Comparison of ENCODE assay signal across 4 cellular contexts in the genomic region with DNA sequence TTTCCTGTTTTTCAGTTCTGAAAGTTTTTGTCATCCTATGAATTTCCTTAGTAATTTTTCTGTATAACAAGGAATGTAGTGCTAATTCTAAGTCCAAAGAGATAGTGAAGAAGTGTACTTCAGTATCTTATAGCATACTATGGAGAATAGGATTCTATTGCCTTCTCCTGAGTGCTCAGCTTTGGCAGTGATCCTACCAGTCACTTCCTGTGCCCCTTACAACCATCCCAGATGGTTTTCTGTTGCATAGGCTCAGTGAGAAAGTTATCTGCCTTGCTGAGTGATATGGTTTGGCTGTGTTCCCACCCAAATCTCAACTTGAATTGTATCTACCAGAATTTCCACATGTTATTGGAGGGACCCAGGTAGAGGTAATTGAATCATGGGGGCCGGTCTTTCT. TPM values are rescaled to one million over a fixed set of nuclear protein-coding genes. Genes with fewer than 3 reads are reported as not detected.
"Had no signal": no experiment of that assay in that cellular context is flagged by ENCODE, and none has a peak within 500 bp of the region (broad histone marks: within the 10 kb centered on the region; RNA-seq: fewer than 3 reads in every experiment).

No MANE protein-coding gene starts in this region.

RNA-seq across cellular contexts. Expression of a gene that starts 0.6 kb away (rescaled TPM):
- total RNA-seq: H4, HFFc6, IMR-90, K562 had no signal
- polyA plus RNA-seq: IMR-90, K562 had no signal

RNA-seq across cellular contexts. Expression of a gene that starts 17.0 kb away (rescaled TPM):
- total RNA-seq: H4, HFFc6, IMR-90, K562 had no signal
- polyA plus RNA-seq: IMR-90, K562 had no signal

RNA-seq across cellular contexts. Expression of a gene that starts 57.6 kb away (rescaled TPM):
- total RNA-seq: H4, HFFc6, IMR-90, K562 had no signal
- polyA plus RNA-seq: IMR-90, K562 had no signal

RNA-seq across cellular contexts. Expression of a gene that starts 58.1 kb away (rescaled TPM):
- total RNA-seq: H4, HFFc6, K562 had no signal
- polyA plus RNA-seq: K562 had no signal
